Comparison of ENCODE assay signal across 43 cellular contexts in the genomic region with DNA sequence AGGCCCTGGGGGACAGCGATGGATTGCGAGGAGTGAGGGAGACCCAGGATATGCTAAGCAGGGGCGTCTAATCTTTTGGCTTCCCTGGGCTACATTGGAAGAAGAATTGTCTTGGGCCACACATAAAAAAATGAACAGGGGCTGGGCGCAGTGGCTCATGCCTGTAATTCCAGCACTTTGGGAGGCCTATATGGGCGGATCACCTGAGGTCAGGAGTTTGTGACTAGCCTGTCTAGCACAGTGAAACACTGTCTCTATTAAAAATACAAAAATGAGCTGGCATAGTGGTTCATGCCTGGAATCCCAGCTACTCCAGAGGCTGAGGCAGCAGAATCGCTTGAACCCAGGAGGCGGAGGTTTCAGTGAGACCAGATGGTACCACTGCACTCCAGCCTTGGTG. TPM values are rescaled to one million over a fixed set of nuclear protein-coding genes. Genes with fewer than 3 reads are reported as not detected.
"Had no signal": no experiment of that assay in that cellular context is flagged by ENCODE, and none has a peak within 500 bp of the region (broad histone marks: within the 10 kb centered on the region; RNA-seq: fewer than 3 reads in every experiment).

No MANE protein-coding gene starts in this region.

- H3K27ac Mint-ChIP-seq: activated naive CD4-positive, alpha-beta T cell treated with anti-CD3 and anti-CD28 coated beads for 36 hours; activated naive CD4-positive, alpha-beta T cell treated with anti-CD3 and anti-CD28 coated beads, Interleukin-2, amount 10 ng/mL, durations not matched to agents 7 days and 5 days; activated naive CD4-positive, alpha-beta T cell treated with anti-CD3 and anti-CD28 coated beads, Interleukin-2, amount 50 U/mL, for 24 hours; activated naive CD4-positive, alpha-beta T cell treated with anti-CD3 and anti-CD28 coated beads, Interleukin-2, amount 50 U/mL, for 72 hours; activated naive CD8-positive, alpha-beta T cell; activated naive CD8-positive, alpha-beta T cell treated with anti-CD3 and anti-CD28 coated beads for 36 hours; activated naive CD8-positive, alpha-beta T cell treated with anti-CD3 and anti-CD28 coated beads, Interleukin-2, amount 10 ng/mL, durations not matched to agents 7 days and 5 days; activated naive CD8-positive, alpha-beta T cell treated with anti-CD3 and anti-CD28 coated beads, Interleukin-2, amount 50 U/mL, for 24 hours; activated T-cell treated with anti-CD3 and anti-CD28 coated beads, Interleukin-2, amount 50 U/mL, for 24 hours; activated T-cell treated with anti-CD3 and anti-CD28 coated beads, Interleukin-2, amount 50 U/mL, for 72 hours; activated T-helper 1 cell treated with anti-CD3 and anti-CD28 coated beads, Interleukin-12 subunit alpha, Interleukin-12 subunit beta, Interleukin-2, Interleukin-4 antibody, amounts not matched to agents 30 ng/mL and 10 ng/mL and 1 ng/mL, durations not matched to agents 14 hours and 24 hours and 36 hours; activated T-helper 17 cell treated with anti-CD3 and anti-CD28 coated beads, Interleukin-2, amount 50 U/mL, for 72 hours; activated T-helper 2 cell treated with anti-CD3 and anti-CD28 coated beads, Interferon-gamma antibody, Interleukin-2, Interleukin-4, amounts not matched to agents 10 μg/mL and 5 μg/mL and 100 μg/mL, durations not matched to agents 14 hours and 24 hours and 36 hours; brain had no signal

- H3K4me3 ChIP-seq: adrenal gland, ascending aorta, body of pancreas, breast epithelium, cardiac muscle cell had no signal

- H3K9me3 Mint-ChIP-seq: activated naive CD4-positive, alpha-beta T cell treated with anti-CD3 and anti-CD28 coated beads for 36 hours; activated naive CD4-positive, alpha-beta T cell treated with anti-CD3 and anti-CD28 coated beads, Interleukin-2, amount 10 ng/mL, durations not matched to agents 7 days and 5 days; activated naive CD4-positive, alpha-beta T cell treated with anti-CD3 and anti-CD28 coated beads, Interleukin-2, amount 50 U/mL, for 24 hours; activated naive CD4-positive, alpha-beta T cell treated with anti-CD3 and anti-CD28 coated beads, Interleukin-2, amount 50 U/mL, for 72 hours; activated naive CD8-positive, alpha-beta T cell treated with anti-CD3 and anti-CD28 coated beads for 36 hours; activated naive CD8-positive, alpha-beta T cell treated with anti-CD3 and anti-CD28 coated beads, Interleukin-2, amount 10 ng/mL, durations not matched to agents 7 days and 5 days; activated naive CD8-positive, alpha-beta T cell treated with anti-CD3 and anti-CD28 coated beads, Interleukin-2, amount 50 U/mL, for 24 hours; activated T-cell treated with anti-CD3 and anti-CD28 coated beads, Interleukin-2, amount 50 U/mL, for 24 hours; activated T-cell treated with anti-CD3 and anti-CD28 coated beads, Interleukin-2, amount 50 U/mL, for 4 hours; activated T-cell treated with anti-CD3 and anti-CD28 coated beads, Interleukin-2, amount 50 U/mL, for 72 hours; activated T-helper 1 cell treated with anti-CD3 and anti-CD28 coated beads, Interleukin-12 subunit alpha, Interleukin-12 subunit beta, Interleukin-2, Interleukin-4 antibody, amounts not matched to agents 30 ng/mL and 10 ng/mL and 1 ng/mL, durations not matched to agents 14 hours and 24 hours and 36 hours; activated T-helper 17 cell treated with anti-CD3 and anti-CD28 coated beads, Interleukin-2, amount 50 U/mL, for 72 hours; activated T-helper 2 cell treated with anti-CD3 and anti-CD28 coated beads, Interferon-gamma antibody, Interleukin-2, Interleukin-4, amounts not matched to agents 10 μg/mL and 5 μg/mL and 100 μg/mL, durations not matched to agents 14 hours and 24 hours and 36 hours; central memory CD8-positive, alpha-beta T cell had no signal

- DNase-seq: activated effector memory CD4-positive, alpha-beta T cell treated with anti-CD3 and anti-CD28 coated beads, Interleukin-2, amount 50 U/mL, for 16 hours; activated effector memory CD4-positive, alpha-beta T cell treated with Interleukin-2 at 50 U/mL for 16 hours; activated gamma-delta T cell; activated gamma-delta T cell treated with Interleukin-2 at 50 U/mL for 16 hours; activated naive CD4-positive, alpha-beta T cell; activated naive CD4-positive, alpha-beta T cell treated with anti-CD3 and anti-CD28 coated beads for 36 hours; activated naive CD4-positive, alpha-beta T cell treated with anti-CD3 and anti-CD28 coated beads, Interleukin-2, amount 10 ng/mL, durations not matched to agents 7 days and 5 days; activated naive CD4-positive, alpha-beta T cell treated with anti-CD3 and anti-CD28 coated beads, Interleukin-2, amount 50 U/mL, for 16 hours; activated naive CD4-positive, alpha-beta T cell treated with Interleukin-2 at 50 U/mL for 16 hours; activated naive CD8-positive, alpha-beta T cell treated with anti-CD3 and anti-CD28 coated beads for 36 hours; activated naive CD8-positive, alpha-beta T cell treated with anti-CD3 and anti-CD28 coated beads, Interleukin-2, amount 10 ng/mL, durations not matched to agents 7 days and 5 days; activated naive CD8-positive, alpha-beta T cell treated with anti-CD3 and anti-CD28 coated beads, Interleukin-2, amount 50 U/mL, for 24 hours; activated T-cell treated with anti-CD3 and anti-CD28 coated beads for 4 hours; activated T-cell treated with anti-CD3 and anti-CD28 coated beads, Interleukin-2, amount 50 U/mL, for 1 hour; activated T-cell treated with anti-CD3 and anti-CD28 coated beads, Interleukin-2, amount 50 U/mL, for 24 hours; activated T-cell treated with anti-CD3 and anti-CD28 coated beads, Interleukin-2, amount 50 U/mL, for 4 hours; activated T-cell treated with anti-CD3 and anti-CD28 coated beads, Interleukin-2, amount 50 U/mL, for 48 hours; activated T-cell treated with anti-CD3 and anti-CD28 coated beads, Interleukin-2, amount 50 U/mL, for 72 hours; adrenal gland; amniotic stem cell; amygdala; anterior cingulate cortex; aorta; body of pancreas; brain microvascular endothelial cell; caudate nucleus; central memory CD4-positive, alpha-beta T cell; cerebellar nuclear complex had no signal

- H3K4me1 ChIP-seq: adrenal gland, ascending aorta, body of pancreas, breast epithelium had no signal

- H3K36me3 Mint-ChIP-seq: activated naive CD4-positive, alpha-beta T cell treated with anti-CD3 and anti-CD28 coated beads, Interleukin-2, amount 10 ng/mL, durations not matched to agents 7 days and 5 days; activated naive CD4-positive, alpha-beta T cell treated with anti-CD3 and anti-CD28 coated beads, Interleukin-2, amount 50 U/mL, for 24 hours; activated naive CD4-positive, alpha-beta T cell treated with anti-CD3 and anti-CD28 coated beads, Interleukin-2, amount 50 U/mL, for 72 hours; activated naive CD8-positive, alpha-beta T cell; activated naive CD8-positive, alpha-beta T cell treated with anti-CD3 and anti-CD28 coated beads for 36 hours; activated naive CD8-positive, alpha-beta T cell treated with anti-CD3 and anti-CD28 coated beads, Interleukin-2, amount 10 ng/mL, durations not matched to agents 7 days and 5 days; brain had no signal

- H3K27me3 ChIP-seq: ascending aorta, body of pancreas, brain microvascular endothelial cell, breast epithelium, cardiac muscle cell had no signal

- H3K9me3 ChIP-seq: adrenal gland, ascending aorta, body of pancreas, breast epithelium had no signal

- H3K27ac ChIP-seq: adrenal gland, ascending aorta, body of pancreas, brain microvascular endothelial cell, breast epithelium, cardiac muscle cell had no signal

- H3K36me3 ChIP-seq: adrenal gland, ascending aorta, brain microvascular endothelial cell, breast epithelium, cardiac muscle cell had no signal

- H3K4me1 Mint-ChIP-seq: activated naive CD4-positive, alpha-beta T cell treated with anti-CD3 and anti-CD28 coated beads, Interleukin-2, amount 10 ng/mL, durations not matched to agents 7 days and 5 days; activated naive CD4-positive, alpha-beta T cell treated with anti-CD3 and anti-CD28 coated beads, Interleukin-2, amount 50 U/mL, for 24 hours; activated naive CD8-positive, alpha-beta T cell treated with anti-CD3 and anti-CD28 coated beads for 36 hours; activated naive CD8-positive, alpha-beta T cell treated with anti-CD3 and anti-CD28 coated beads, Interleukin-2, amount 10 ng/mL, durations not matched to agents 7 days and 5 days; activated naive CD8-positive, alpha-beta T cell treated with anti-CD3 and anti-CD28 coated beads, Interleukin-2, amount 50 U/mL, for 24 hours; activated T-helper 17 cell treated with anti-CD3 and anti-CD28 coated beads, Interleukin-2, amount 50 U/mL, for 72 hours; brain; central memory CD8-positive, alpha-beta T cell had no signal

- ATAC-seq: activated naive CD4-positive, alpha-beta T cell treated with anti-CD3 and anti-CD28 coated beads, Interleukin-2, amount 50 U/mL, for 72 hours; activated naive CD8-positive, alpha-beta T cell treated with anti-CD3 and anti-CD28 coated beads, Interleukin-2, amount 50 U/mL, for 24 hours; activated T-cell treated with anti-CD3 and anti-CD28 coated beads, Interleukin-2, amount 50 U/mL, for 4 hours; activated T-cell treated with anti-CD3 and anti-CD28 coated beads, Interleukin-2, amount 50 U/mL, for 72 hours; activated T-helper 17 cell treated with anti-CD3 and anti-CD28 coated beads, Interleukin-2, amount 50 U/mL, for 72 hours; body of pancreas had no signal

- H3K4me3 Mint-ChIP-seq: activated naive CD4-positive, alpha-beta T cell treated with anti-CD3 and anti-CD28 coated beads for 36 hours; activated naive CD4-positive, alpha-beta T cell treated with anti-CD3 and anti-CD28 coated beads, Interleukin-2, amount 10 ng/mL, durations not matched to agents 7 days and 5 days; activated naive CD4-positive, alpha-beta T cell treated with anti-CD3 and anti-CD28 coated beads, Interleukin-2, amount 50 U/mL, for 24 hours; activated naive CD8-positive, alpha-beta T cell; activated naive CD8-positive, alpha-beta T cell treated with anti-CD3 and anti-CD28 coated beads for 36 hours; activated naive CD8-positive, alpha-beta T cell treated with anti-CD3 and anti-CD28 coated beads, Interleukin-2, amount 10 ng/mL, durations not matched to agents 7 days and 5 days; activated naive CD8-positive, alpha-beta T cell treated with anti-CD3 and anti-CD28 coated beads, Interleukin-2, amount 50 U/mL, for 24 hours; activated T-cell treated with anti-CD3 and anti-CD28 coated beads, Interleukin-2, amount 50 U/mL, for 24 hours; activated T-cell treated with anti-CD3 and anti-CD28 coated beads, Interleukin-2, amount 50 U/mL, for 4 hours; activated T-cell treated with anti-CD3 and anti-CD28 coated beads, Interleukin-2, amount 50 U/mL, for 72 hours; activated T-helper 1 cell treated with anti-CD3 and anti-CD28 coated beads, Interleukin-12 subunit alpha, Interleukin-12 subunit beta, Interleukin-2, Interleukin-4 antibody, amounts not matched to agents 30 ng/mL and 10 ng/mL and 1 ng/mL, durations not matched to agents 14 hours and 24 hours and 36 hours; activated T-helper 17 cell treated with anti-CD3 and anti-CD28 coated beads, Interleukin-2, amount 50 U/mL, for 72 hours; brain; central memory CD8-positive, alpha-beta T cell had no signal

RNA-seq across cellular contexts. Expression of gene PRAMEF12, which starts 10.8 kb away (rescaled TPM):
- total RNA-seq: activated naive CD4-positive, alpha-beta T cell treated with anti-CD3 and anti-CD28 coated beads for 36 hours; activated naive CD4-positive, alpha-beta T cell treated with anti-CD3 and anti-CD28 coated beads, Interleukin-2, amount 50 U/mL, for 72 hours; activated naive CD8-positive, alpha-beta T cell treated with anti-CD3 and anti-CD28 coated beads for 36 hours; activated naive CD8-positive, alpha-beta T cell treated with anti-CD3 and anti-CD28 coated beads, Interleukin-2, amount 10 ng/mL, durations not matched to agents 7 days and 5 days; activated T-cell treated with anti-CD3 and anti-CD28 coated beads, Interleukin-2, amount 50 U/mL, for 4 hours; activated T-cell treated with anti-CD3 and anti-CD28 coated beads, Interleukin-2, amount 50 U/mL, for 72 hours; activated T-helper 1 cell treated with anti-CD3 and anti-CD28 coated beads, Interleukin-12 subunit alpha, Interleukin-12 subunit beta, Interleukin-2, Interleukin-4 antibody, amounts not matched to agents 30 ng/mL and 10 ng/mL and 1 ng/mL, durations not matched to agents 14 hours and 24 hours and 36 hours; activated T-helper 17 cell treated with anti-CD3 and anti-CD28 coated beads, Interleukin-2, amount 50 U/mL, for 72 hours; activated T-helper 2 cell treated with anti-CD3 and anti-CD28 coated beads, Interferon-gamma antibody, Interleukin-2, Interleukin-4, amounts not matched to agents 10 μg/mL and 5 μg/mL and 100 μg/mL, durations not matched to agents 14 hours and 24 hours and 36 hours; adrenal gland; aorta; ascending aorta; body of pancreas; breast epithelium; bronchial epithelial cell; cardiac muscle cell; cardiac septum had no signal
- polyA plus RNA-seq: adipose tissue, adrenal gland, aorta, cardiac muscle cell had no signal

RNA-seq across cellular contexts. Expression of gene CFAP107, which starts 16.8 kb away (rescaled TPM):
- total RNA-seq: activated naive CD4-positive, alpha-beta T cell treated with anti-CD3 and anti-CD28 coated beads for 36 hours; activated naive CD4-positive, alpha-beta T cell treated with anti-CD3 and anti-CD28 coated beads, Interleukin-2, amount 50 U/mL, for 72 hours; activated naive CD8-positive, alpha-beta T cell treated with anti-CD3 and anti-CD28 coated beads for 36 hours; activated naive CD8-positive, alpha-beta T cell treated with anti-CD3 and anti-CD28 coated beads, Interleukin-2, amount 10 ng/mL, durations not matched to agents 7 days and 5 days; activated T-cell treated with anti-CD3 and anti-CD28 coated beads, Interleukin-2, amount 50 U/mL, for 4 hours; activated T-cell treated with anti-CD3 and anti-CD28 coated beads, Interleukin-2, amount 50 U/mL, for 72 hours; activated T-helper 1 cell treated with anti-CD3 and anti-CD28 coated beads, Interleukin-12 subunit alpha, Interleukin-12 subunit beta, Interleukin-2, Interleukin-4 antibody, amounts not matched to agents 30 ng/mL and 10 ng/mL and 1 ng/mL, durations not matched to agents 14 hours and 24 hours and 36 hours; activated T-helper 17 cell treated with anti-CD3 and anti-CD28 coated beads, Interleukin-2, amount 50 U/mL, for 72 hours; activated T-helper 2 cell treated with anti-CD3 and anti-CD28 coated beads, Interferon-gamma antibody, Interleukin-2, Interleukin-4, amounts not matched to agents 10 μg/mL and 5 μg/mL and 100 μg/mL, durations not matched to agents 14 hours and 24 hours and 36 hours; adrenal gland; aorta; ascending aorta; astrocyte; body of pancreas; breast epithelium; bronchial epithelial cell; cardiac muscle cell; cardiac septum had no signal
- polyA plus RNA-seq: adrenal gland, aorta, cardiac muscle cell had no signal

RNA-seq across cellular contexts. Expression of gene PRAMEF1, which starts 28.4 kb away (rescaled TPM):
- total RNA-seq: activated naive CD4-positive, alpha-beta T cell treated with anti-CD3 and anti-CD28 coated beads for 36 hours; activated naive CD4-positive, alpha-beta T cell treated with anti-CD3 and anti-CD28 coated beads, Interleukin-2, amount 50 U/mL, for 72 hours; activated naive CD8-positive, alpha-beta T cell treated with anti-CD3 and anti-CD28 coated beads for 36 hours; activated naive CD8-positive, alpha-beta T cell treated with anti-CD3 and anti-CD28 coated beads, Interleukin-2, amount 10 ng/mL, durations not matched to agents 7 days and 5 days; activated T-cell treated with anti-CD3 and anti-CD28 coated beads, Interleukin-2, amount 50 U/mL, for 4 hours; activated T-cell treated with anti-CD3 and anti-CD28 coated beads, Interleukin-2, amount 50 U/mL, for 72 hours; activated T-helper 1 cell treated with anti-CD3 and anti-CD28 coated beads, Interleukin-12 subunit alpha, Interleukin-12 subunit beta, Interleukin-2, Interleukin-4 antibody, amounts not matched to agents 30 ng/mL and 10 ng/mL and 1 ng/mL, durations not matched to agents 14 hours and 24 hours and 36 hours; activated T-helper 17 cell treated with anti-CD3 and anti-CD28 coated beads, Interleukin-2, amount 50 U/mL, for 72 hours; activated T-helper 2 cell treated with anti-CD3 and anti-CD28 coated beads, Interferon-gamma antibody, Interleukin-2, Interleukin-4, amounts not matched to agents 10 μg/mL and 5 μg/mL and 100 μg/mL, durations not matched to agents 14 hours and 24 hours and 36 hours; adrenal gland; aorta; ascending aorta; astrocyte; body of pancreas; breast epithelium; bronchial epithelial cell; cardiac muscle cell; cardiac septum had no signal
- polyA plus RNA-seq: adipose tissue, adrenal gland, aorta, cardiac muscle cell had no signal

RNA-seq across cellular contexts. Expression of gene AADACL3, which starts 46.9 kb away (rescaled TPM):
- total RNA-seq: activated naive CD4-positive, alpha-beta T cell treated with anti-CD3 and anti-CD28 coated beads for 36 hours; activated naive CD4-positive, alpha-beta T cell treated with anti-CD3 and anti-CD28 coated beads, Interleukin-2, amount 50 U/mL, for 72 hours; activated naive CD8-positive, alpha-beta T cell treated with anti-CD3 and anti-CD28 coated beads for 36 hours; activated naive CD8-positive, alpha-beta T cell treated with anti-CD3 and anti-CD28 coated beads, Interleukin-2, amount 10 ng/mL, durations not matched to agents 7 days and 5 days; activated T-cell treated with anti-CD3 and anti-CD28 coated beads, Interleukin-2, amount 50 U/mL, for 4 hours; activated T-cell treated with anti-CD3 and anti-CD28 coated beads, Interleukin-2, amount 50 U/mL, for 72 hours; activated T-helper 1 cell treated with anti-CD3 and anti-CD28 coated beads, Interleukin-12 subunit alpha, Interleukin-12 subunit beta, Interleukin-2, Interleukin-4 antibody, amounts not matched to agents 30 ng/mL and 10 ng/mL and 1 ng/mL, durations not matched to agents 14 hours and 24 hours and 36 hours; activated T-helper 17 cell treated with anti-CD3 and anti-CD28 coated beads, Interleukin-2, amount 50 U/mL, for 72 hours; activated T-helper 2 cell treated with anti-CD3 and anti-CD28 coated beads, Interferon-gamma antibody, Interleukin-2, Interleukin-4, amounts not matched to agents 10 μg/mL and 5 μg/mL and 100 μg/mL, durations not matched to agents 14 hours and 24 hours and 36 hours; adrenal gland; aorta; ascending aorta; body of pancreas; bronchial epithelial cell; cardiac muscle cell; cardiac septum had no signal
- polyA plus RNA-seq: adrenal gland, aorta, cardiac muscle cell had no signal
